In genomic region chr11:2999464-2999998, GRCh38 we compare ENCODE assay signal across 18 cellular contexts. TPM values are rescaled to one million over a fixed set of nuclear protein-coding genes. Genes with fewer than 3 reads are reported as not detected.
DNase-seq lines count a peak whose midpoint lies in the region; ATAC-seq and TF ChIP-seq lines count a peak whose summit lies in the region.
"Had no signal": no experiment of that assay in that cellular context is flagged by ENCODE, and none has a peak within 500 bp of the region (broad histone marks: within the 10 kb centered on the region; RNA-seq: fewer than 3 reads in every experiment).

No MANE protein-coding gene starts in this region.

- no peak for DNase-seq in SK-N-MC (ENCODE audit: low read depth, low spot score)
- DNase-seq in stomach: peak; percentile 17
- DNase-seq in upper lobe of left lung: no peak
- no peak for DNase-seq in dermis blood vessel endothelial cell
- DNase-seq: activated CD4-positive, alpha-beta T cell treated with anti-CD3 and anti-CD28 coated beads for 4 hours; activated CD8-positive, alpha-beta memory T cell treated with anti-CD3 and anti-CD28 coated beads, Interleukin-2, amount 10 ng/mL, durations not matched to agents 7 days and 5 days; CD4-positive, alpha-beta T cell; endodermal cell; H9; MM.1S; naive B cell; NCI-H1436 treated with DMSO at 0.1 percent for 48 hours; SHP77 treated with DMSO at 0.1 percent for 48 hours; stimulated activated CD8-positive, alpha-beta memory T cell treated with anti-CD3 and anti-CD28 coated beads, Interleukin-4, amount 100 ng/mL, for 48 hours had no signal

- H3K9ac ChIP-seq in SK-N-MC (ENCODE audit: insufficient read length): no peak overlapping the region

- H3K4me1 ChIP-seq in stomach: peaks cover 43 to 76% (median 70%) of the 10 kb centered on the region in 4 donors
- peaks cover 0 to 5% (median 0%) of the 10 kb centered on the region in 4 donors for H3K4me1 ChIP-seq in upper lobe of left lung

- H3K27ac ChIP-seq in SK-N-MC (peak overlapping the region; percentile 88; the same call in 1 of the 2 replicates), layer of hippocampus (ENCODE audit: low read depth, low read length) (peak overlapping the region; percentile 99), stomach (peak overlapping the region; percentile 39 to 80 (median 78)), upper lobe of left lung (no peak overlapping the region)

- no peak for TF ChIP-seq RAD21 in Ishikawa (IDR thresholded peaks at IDR 0.05; ENCODE audit: low read depth)

- TF ChIP-seq CTCF in stomach (IDR thresholded peaks at IDR 0.05): no peak
- TF ChIP-seq CTCF in upper lobe of left lung (IDR thresholded peaks at IDR 0.05): no peak

- H3K9me3 ChIP-seq in SK-N-MC (ENCODE audit: low read depth, low read length) (no peaks in the 10 kb centered on the region), stomach (no peaks in the 10 kb centered on the region), upper lobe of left lung (no peaks in the 10 kb centered on the region)
- H3K9me3 ChIP-seq: right lobe of liver had no signal

- intact Hi-C loops in stomach (cut with DNase I; ENCODE audit: low total_unique reads): no loop called here

- ATAC-seq in upper lobe of left lung (ENCODE audit: low FRiP score in 2 of 2): no peak
- no peak for ATAC-seq in HG03135 (IDR thresholded peaks at IDR 0.05; ENCODE audit: unreplicated experiment)
- ATAC-seq: activated CD8-positive, alpha-beta memory T cell treated with anti-CD3 and anti-CD28 coated beads, Interleukin-2, amount 10 ng/mL, durations not matched to agents 7 days and 5 days had no signal

- TF ChIP-seq POLR2A in stomach (IDR thresholded peaks at IDR 0.05): no peak
- no peak for TF ChIP-seq POLR2A in upper lobe of left lung (IDR thresholded peaks at IDR 0.05)

- no peak for TF ChIP-seq EP300 in Ishikawa (IDR thresholded peaks at IDR 0.05; ENCODE audit: borderline replicate concordance)
- TF ChIP-seq EP300 in stomach (IDR thresholded peaks at IDR 0.05): no peak
- no peak for TF ChIP-seq EP300 in upper lobe of left lung (IDR thresholded peaks at IDR 0.05)

- H3K4me3 ChIP-seq in SK-N-MC (no peak overlapping the region), stomach (no peak overlapping the region), upper lobe of left lung (no peak overlapping the region)
- H3K4me3 ChIP-seq: right lobe of liver had no signal

- H3K36me3 ChIP-seq in SK-N-MC (ENCODE audit: insufficient read depth, low read length): peaks cover 46% of the 10 kb centered on the region
- H3K36me3 ChIP-seq in stomach: peaks cover 22 to 55% (median 49%) of the 10 kb centered on the region in 4 donors
- H3K36me3 ChIP-seq in upper lobe of left lung: peaks cover 9 to 53% (median 50%) of the 10 kb centered on the region in 4 donors

- H3K27me3 ChIP-seq in layer of hippocampus (ENCODE audit: control insufficient read depth, insufficient read depth, low read length): no peaks in the 10 kb centered on the region
- H3K27me3 ChIP-seq in stomach: no peaks in the 10 kb centered on the region
- H3K27me3 ChIP-seq in upper lobe of left lung: no peaks in the 10 kb centered on the region
- H3K27me3 ChIP-seq: right lobe of liver had no signal

- WGBS in stomach, 5 donors: 84 to 97% (median 96%) methylated on average over 10 of the region's 10 CpGs
- WGBS in upper lobe of left lung, 2 donors: 88 to 98% methylated on average over 10 of the region's 10 CpGs

TF ChIP-seq in Ishikawa, 13 proteins besides CTCF, POLR2A, EP300 and RAD21:
- no peak for TF ChIP-seq EGR1 (IDR thresholded peaks at IDR 0.05)
- TF ChIP-seq CEBPB (IDR thresholded peaks at IDR 0.05): 0 out of 2 replicates have a peak, but pooled peaks have one; percentile 55

RNA-seq across cellular contexts. Expression of gene NAP1L4, which starts 7.4 kb away (rescaled TPM):
- 100 to 1,000 TPM in 4 of 5 donors, 10 to 100 TPM in 1; 80.5 to 438 (median 181) TPM for total RNA-seq in stomach
- 10 to 100 TPM; 61.3 to 82.7 (median 77.5) TPM for polyA plus RNA-seq in stomach
- 100 to 1,000 TPM in 3 of 6 donors, 10 to 100 TPM in 3; 81.1 to 194 (median 103) TPM for total RNA-seq in upper lobe of left lung
- total RNA-seq in dermis blood vessel endothelial cell: 132 and 165 TPM in 2 replicates

RNA-seq across cellular contexts. Expression of gene CARS1, which starts 57.7 kb away (rescaled TPM):
- total RNA-seq in stomach: 10 to 100 TPM; 28.6 to 54.2 (median 42.6) TPM
- polyA plus RNA-seq in stomach: 10 to 100 TPM; 25.2 to 44.9 (median 35.7) TPM
- 10 to 100 TPM; 28.9 to 54.1 (median 43.0) TPM for total RNA-seq in upper lobe of left lung
- total RNA-seq in dermis blood vessel endothelial cell: 40.7 and 46.0 TPM in 2 replicates

Comparison
In these comparisons a context has a peak if more than half of its experiments do, and no peak if none do; other contexts are left out.
1. H3K27ac ChIP-seq: peak in SK-N-MC (single experiment), layer of hippocampus (single experiment) and stomach (5 of 5); none in upper lobe of left lung (0 of 4).